Comparison of ENCODE assay signal across 8 cellular contexts in the genomic region with DNA sequence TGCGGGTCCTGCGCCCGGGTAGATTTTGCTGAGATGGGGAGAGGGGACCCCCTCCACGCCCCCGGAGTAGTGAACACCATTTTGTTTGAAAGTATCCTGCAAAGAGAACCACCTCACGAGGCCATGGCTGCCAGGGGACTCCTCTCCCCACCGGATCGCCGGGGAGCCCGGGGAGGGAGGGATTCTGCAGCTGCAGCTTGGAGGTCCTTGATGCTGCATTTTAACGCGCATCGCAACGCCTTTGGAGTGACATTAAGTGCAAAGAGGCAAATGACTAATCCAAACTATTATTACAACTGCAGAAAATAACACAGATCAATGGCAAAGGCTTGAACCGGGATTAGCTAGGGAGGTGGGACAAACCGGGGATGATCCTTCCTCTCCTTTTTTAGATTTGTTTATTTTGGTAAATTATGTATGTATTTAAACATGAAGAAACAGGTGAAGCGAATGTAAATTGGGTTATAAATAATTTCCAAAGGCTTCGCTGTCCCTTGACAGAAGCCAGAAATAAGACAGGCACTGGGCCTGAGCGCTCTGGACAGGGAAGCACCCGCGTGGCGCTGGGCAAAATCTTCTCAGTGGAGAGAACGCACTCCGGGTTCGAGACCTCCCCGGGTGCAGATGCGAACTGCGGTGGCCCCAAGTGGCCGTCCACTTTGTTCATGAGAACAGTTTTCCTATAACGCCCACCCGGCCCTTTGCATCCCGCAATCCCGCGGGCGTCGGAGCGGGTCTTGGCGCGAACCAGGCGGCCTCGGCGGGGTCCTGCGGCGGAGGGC.
DNase-seq lines count a peak whose midpoint lies in the region; ATAC-seq lines count a peak whose summit lies in the region.

No MANE protein-coding gene starts in this region.

- ATAC-seq in HG03457 (IDR thresholded peaks at IDR 0.05; ENCODE audit: unreplicated experiment) = no peak
- no peak for ATAC-seq in GM19035 (IDR thresholded peaks at IDR 0.05; ENCODE audit: unreplicated experiment)

- H3K36me3 ChIP-seq in neuron (ENCODE audit: insufficient read depth, low read length) = peaks cover 2% of the 10 kb centered on the region

- H3K27me3 ChIP-seq in neuron (ENCODE audit: insufficient read depth, low read length) = no peaks in the 10 kb centered on the region

- DNase-seq in DMS79 treated with DMSO at 0.1 percent for 48 hours (lab: John Stamatoyannopoulos, UW) (peak; percentile 58), NCI-H1092 (lab: John Stamatoyannopoulos, UW) (peak; percentile 31), cerebellar cortex (ENCODE audit: low spot score) (peak; percentile 39), CD1c-positive myeloid dendritic cell (ENCODE audit: extremely low spot score) (no peak)
- no peak for DNase-seq in central memory CD4-positive, alpha-beta T cell

- H3K4me3 ChIP-seq in neuron (ENCODE audit: low read length) = peak overlapping the region; percentile 92

- H3K4me1 ChIP-seq in neuron (ENCODE audit: insufficient read depth, low read length) = peaks cover 36% of the 10 kb centered on the region

- H3K9me3 ChIP-seq in neuron (ENCODE audit: low read length) = no peaks in the 10 kb centered on the region

- H2AFZ ChIP-seq in neuron (ENCODE audit: low read depth, low read length) = peak overlapping the region; percentile 4

Comparison
In these comparisons a context has a peak if more than half of its experiments do, and no peak if none do; other contexts are left out.
1. DNase-seq: peak in DMS79 treated with DMSO at 0.1 percent for 48 hours (single experiment), NCI-H1092 (single experiment) and cerebellar cortex (single experiment); none in CD1c-positive myeloid dendritic cell (single experiment) and central memory CD4-positive, alpha-beta T cell (single experiment).